Comparison of ENCODE assay signal across 28 cellular contexts in the genomic region with DNA sequence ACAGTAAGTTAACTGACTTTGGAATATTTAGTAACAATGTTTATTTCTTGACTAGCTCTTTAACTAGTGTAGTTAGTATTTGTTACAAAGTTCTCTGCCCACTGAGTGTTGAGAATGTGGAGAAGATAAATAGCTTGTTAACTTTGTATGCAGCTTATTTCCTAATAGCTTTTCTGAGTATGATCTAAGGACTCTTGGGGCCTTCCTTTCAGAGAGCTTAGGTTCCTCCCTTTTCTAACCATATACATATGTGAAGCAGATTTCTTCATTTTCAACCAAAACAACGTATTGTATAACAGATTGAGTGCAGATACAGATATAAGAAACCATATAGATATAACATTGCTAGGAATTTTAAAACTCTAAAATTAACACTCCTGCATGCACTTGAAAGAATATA.
"Had no signal": no experiment of that assay in that cellular context is flagged by ENCODE, and none has a peak within 500 bp of the region (broad histone marks: within the 10 kb centered on the region; RNA-seq: fewer than 3 reads in every experiment).

No MANE protein-coding gene starts in this region.

- ATAC-seq: activated CD4-positive, CD25-positive, alpha-beta regulatory T cell treated with anti-CD3 and anti-CD28 coated beads, Interleukin-2, amount 50 U/mL, for 24 hours; activated CD8-positive, alpha-beta T cell treated with anti-CD3 and anti-CD28 coated beads for 36 hours; activated T-cell treated with anti-CD3 and anti-CD28 coated beads, Interleukin-2, amount 50 U/mL, for 4 hours; activated T-helper 17 cell treated with anti-CD3 and anti-CD28 coated beads, Interleukin-2, amount 50 U/mL, for 72 hours; esophagus mucosa; gastroesophageal sphincter; T-helper 17 cell had no signal

- H3K4me3 ChIP-seq: adrenal gland, ascending aorta, coronary artery, dorsolateral prefrontal cortex, gastroesophageal sphincter had no signal

- H3K9me3 ChIP-seq: adrenal gland, ascending aorta, gastroesophageal sphincter had no signal

- H3K36me3 ChIP-seq: adrenal gland, brain microvascular endothelial cell had no signal

- H3K27me3 ChIP-seq: adrenal gland, ascending aorta, brain microvascular endothelial cell, dorsolateral prefrontal cortex, gastroesophageal sphincter had no signal

- H3K4me1 ChIP-seq: adrenal gland, ascending aorta, gastroesophageal sphincter had no signal

- H3K27ac ChIP-seq: adrenal gland, ascending aorta, brain microvascular endothelial cell, coronary artery, dorsolateral prefrontal cortex, gastroesophageal sphincter, WERI-Rb-1 had no signal

- DNase-seq: activated B cell treated with CpG ODN at 0.5 μM for 24 hours; activated CD4-positive, alpha-beta T cell treated with anti-CD3 and anti-CD28 coated beads for 48 hours; activated CD4-positive, alpha-beta T cell treated with anti-CD3 and anti-CD28 coated beads, Interleukin-2, amount 50 U/mL, for 1 hour; activated CD4-positive, alpha-beta T cell treated with anti-CD3 and anti-CD28 coated beads, Interleukin-2, amount 50 U/mL, for 48 hours; activated CD8-positive, alpha-beta memory T cell treated with anti-CD3 and anti-CD28 coated beads for 24 hours; activated CD8-positive, alpha-beta T cell treated with anti-CD3 and anti-CD28 coated beads for 36 hours; activated effector memory CD4-positive, alpha-beta T cell treated with Interleukin-2 at 50 U/mL for 16 hours; activated gamma-delta T cell treated with Interleukin-2 at 50 U/mL for 16 hours; activated naive CD4-positive, alpha-beta T cell treated with anti-CD3 and anti-CD28 coated beads, Interleukin-2, amount 50 U/mL, for 16 hours; activated naive CD4-positive, alpha-beta T cell treated with Interleukin-2 at 50 U/mL for 16 hours; activated T-cell treated with anti-CD3 and anti-CD28 coated beads, Interleukin-2, amount 50 U/mL, for 4 hours; adrenal gland; brain microvascular endothelial cell; dorsolateral prefrontal cortex; effector memory CD4-positive, alpha-beta T cell; endodermal cell; foreskin melanocyte; hippocampal formation; T-helper 1 cell; T-helper 17 cell; T1000; WERI-Rb-1 had no signal
